ENCODE assay signal across 8 cellular contexts in the genomic region with DNA sequence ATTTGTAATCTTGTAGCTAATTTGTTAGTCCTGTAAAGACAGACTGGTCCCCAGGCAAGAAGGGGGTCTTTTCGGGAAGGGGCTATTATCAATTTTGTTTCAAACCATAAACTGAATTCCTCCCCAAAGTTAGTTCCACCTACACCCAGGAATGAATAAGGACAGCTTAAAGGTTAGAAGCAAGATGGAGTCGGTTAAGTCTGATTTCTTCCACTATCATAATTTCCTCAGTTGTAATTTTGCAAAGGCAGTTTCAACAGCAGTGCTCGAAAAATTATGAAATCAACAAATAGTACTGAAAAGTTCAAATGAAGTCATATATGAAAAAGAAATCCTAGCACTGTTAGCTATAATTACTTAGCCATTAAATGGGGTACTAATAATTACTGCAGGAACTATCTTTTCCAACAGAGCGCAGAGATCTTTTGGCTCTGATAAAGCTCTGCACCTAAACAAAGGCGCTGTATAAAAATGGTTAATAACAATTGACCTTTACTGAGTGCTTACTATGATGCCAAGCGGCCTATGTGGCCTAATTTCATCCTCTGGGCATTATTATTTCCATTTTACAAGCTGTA. TPM values are rescaled to one million over a fixed set of nuclear protein-coding genes. Genes with fewer than 3 reads are reported as not detected.
DNase-seq lines count a peak whose midpoint lies in the region; ATAC-seq lines count a peak whose summit lies in the region.

No MANE protein-coding gene starts in this region.

- H3K27me3 ChIP-seq in mucosa of rectum (ENCODE audit: control insufficient read depth in 2 of 2, insufficient read depth in 2 of 2, low read length in 2 of 2), result no peaks in the 10 kb centered on the region

- DNase-seq in stimulated activated naive CD8-positive, alpha-beta T cell treated with anti-CD3 and anti-CD28 coated beads, Interleukin-15, Interleukin-2, amounts not matched to agents 100 U/mL and 50 U/mL, for 24 hours, result no peak
- no peak for DNase-seq in caudate nucleus (lab: John Stamatoyannopoulos, UW)
- DNase-seq in NCI-H226, result no peak
- no peak for DNase-seq in cerebellum (ENCODE audit: low spot score)
- no peak for DNase-seq in left colon
- DNase-seq in SIG-M5 (lab: John Stamatoyannopoulos, UW), result no peak

- peak overlapping the region; percentile 99 for H3K27ac Mint-ChIP-seq in stimulated activated naive CD8-positive, alpha-beta T cell treated with anti-CD3 and anti-CD28 coated beads, Interleukin-15, Interleukin-2, amounts not matched to agents 100 ng/mL and 50 ng/mL, for 24 hours

- H3K9me3 Mint-ChIP-seq in stimulated activated naive CD8-positive, alpha-beta T cell treated with anti-CD3 and anti-CD28 coated beads, Interleukin-15, Interleukin-2, amounts not matched to agents 100 ng/mL and 50 ng/mL, for 24 hours, result no peaks in the 10 kb centered on the region

- intact Hi-C loops in left colon (cut with DNase I, micrococcal nuclease), result no loop called here

- no peak for ATAC-seq in stimulated activated naive CD8-positive, alpha-beta T cell treated with anti-CD3 and anti-CD28 coated beads, Interleukin-15, Interleukin-2, amounts not matched to agents 100 U/mL and 50 U/mL, for 24 hours
- ATAC-seq in left colon, result no peak

- peaks cover 7 to 14% of the 10 kb centered on the region in 2 donors for H3K4me1 ChIP-seq in mucosa of rectum (ENCODE audit: control insufficient read depth in 2 of 2, insufficient read depth in 2 of 2, low read length in 2 of 2)

- H3K4me3 Mint-ChIP-seq in stimulated activated naive CD8-positive, alpha-beta T cell treated with anti-CD3 and anti-CD28 coated beads, Interleukin-15, Interleukin-2, amounts not matched to agents 100 ng/mL and 50 ng/mL, for 24 hours, result peak overlapping the region; percentile 94

- H3K36me3 Mint-ChIP-seq in stimulated activated naive CD8-positive, alpha-beta T cell treated with anti-CD3 and anti-CD28 coated beads, Interleukin-15, Interleukin-2, amounts not matched to agents 100 ng/mL and 50 ng/mL, for 24 hours (ENCODE audit: low read depth), result peaks cover 20% of the 10 kb centered on the region

- peaks cover 4 to 5% of the 10 kb centered on the region in 2 donors for H3K36me3 ChIP-seq in mucosa of rectum (ENCODE audit: control insufficient read depth in 2 of 2, insufficient read depth in 2 of 2, low read length in 2 of 2)

- H3K4me3 ChIP-seq in mucosa of rectum (ENCODE audit: low read length in 2 of 2), result peak overlapping the region; percentile 95 to 99

- H3K9ac ChIP-seq in mucosa of rectum (ENCODE audit: low read depth in 1 of 2, low read length in 2 of 2), result peak overlapping the region; percentile 87 to 99

- H3K9me3 ChIP-seq in mucosa of rectum (ENCODE audit: control insufficient read depth in 2 of 2, low read length in 2 of 2), result no peaks in the 10 kb centered on the region

- H3K4me1 Mint-ChIP-seq in stimulated activated naive CD8-positive, alpha-beta T cell treated with anti-CD3 and anti-CD28 coated beads, Interleukin-15, Interleukin-2, amounts not matched to agents 100 ng/mL and 50 ng/mL, for 24 hours (ENCODE audit: low read depth), result peaks cover 35% of the 10 kb centered on the region

- H3K27me3 Mint-ChIP-seq in stimulated activated naive CD8-positive, alpha-beta T cell treated with anti-CD3 and anti-CD28 coated beads, Interleukin-15, Interleukin-2, amounts not matched to agents 100 ng/mL and 50 ng/mL, for 24 hours, result no peaks in the 10 kb centered on the region

- H3K27ac ChIP-seq in caudate nucleus (ENCODE audit: low read depth, low read length) (peak overlapping the region; percentile 98), mucosa of rectum (ENCODE audit: low read depth in 2 of 2, low read length in 2 of 2) (peak overlapping the region; percentile 95 to 96)

RNA-seq across cellular contexts. Expression of gene SEC24C, which starts 0.8 kb away (rescaled TPM):
- 44.0 TPM for total RNA-seq in cerebellum
- 10 to 100 TPM; 65.1 to 75.5 TPM for total RNA-seq in left colon

RNA-seq across cellular contexts. Expression of gene CHCHD1, which starts 38.4 kb away (rescaled TPM):
- total RNA-seq in cerebellum, result 14.2 TPM
- total RNA-seq in left colon, result 10 to 100 TPM; 26.0 to 28.5 TPM

RNA-seq across cellular contexts. Expression of gene ZSWIM8, which starts 42.0 kb away (rescaled TPM):
- 43.0 TPM for total RNA-seq in cerebellum
- total RNA-seq in left colon, result 10 to 100 TPM; 60.4 to 67.1 TPM

RNA-seq across cellular contexts. Expression of gene AGAP5, which starts 45.5 kb away (rescaled TPM):
- 9.6 TPM for total RNA-seq in cerebellum
- total RNA-seq in left colon, result 1 to 10 TPM; 8.0 to 9.8 TPM
